27 cellular contexts compared by ENCODE assay signal in genomic region chr7:46168671-46169383, GRCh38.
A peak's percentile ranks its signal among the peaks of the same experiment; 100 is the strongest.
DNase-seq lines count a peak whose midpoint lies in the region; ATAC-seq, FAIRE-seq and TF ChIP-seq lines count a peak whose summit lies in the region.
"Had no signal": no experiment of that assay in that cellular context is flagged by ENCODE, and none has a peak within 500 bp of the region (broad histone marks: within the 10 kb centered on the region; RNA-seq: fewer than 3 reads in every experiment).

No MANE protein-coding gene starts in this region.

- H3K9me3 Mint-ChIP-seq in glutamatergic neuron (ENCODE audit: unreplicated experiment): no peaks in the 10 kb centered on the region
- H3K9me3 Mint-ChIP-seq: activated CD4-positive, alpha-beta T cell treated with anti-CD3 and anti-CD28 coated beads, Interleukin-2, amount 10 ng/mL, durations not matched to agents 24 days and 14 days; activated T-helper 1 cell treated with anti-CD3 and anti-CD28 coated beads, Interleukin-12 subunit alpha, Interleukin-12 subunit beta, Interleukin-2, Interleukin-4 antibody, amounts not matched to agents 30 ng/mL and 10 ng/mL and 1 ng/mL, durations not matched to agents 14 hours and 24 hours and 36 hours; neural crest cell had no signal

- no peaks in the 10 kb centered on the region for H3K36me3 Mint-ChIP-seq in glutamatergic neuron (ENCODE audit: unreplicated experiment)
- H3K36me3 Mint-ChIP-seq: CD4-positive, alpha-beta memory T cell had no signal

- TF ChIP-seq RAD21 in Ishikawa (IDR thresholded peaks at IDR 0.05; ENCODE audit: low read depth): no peak

- dilution Hi-C loops in keratinocyte (cut with MboI; ENCODE audit: extremely low pct_ligation_motif_present, low sequenced_read_pairs): no loop called here

- peaks cover 2% of the 10 kb centered on the region for H3K27me3 Mint-ChIP-seq in glutamatergic neuron (ENCODE audit: unreplicated experiment)
- H3K27me3 Mint-ChIP-seq: activated CD4-positive, alpha-beta T cell treated with anti-CD3 and anti-CD28 coated beads, Interleukin-2, amount 10 ng/mL, durations not matched to agents 24 days and 14 days; CD4-positive, alpha-beta memory T cell had no signal

- H3K27ac ChIP-seq in keratinocyte (ENCODE audit: control insufficient read depth, insufficient read depth, low read length): peak overlapping the region; percentile 24
- H3K27ac ChIP-seq in thyroid gland: no peak overlapping the region
- H3K27ac ChIP-seq: dorsolateral prefrontal cortex, lower lobe of right lung, right lobe of liver, WERI-Rb-1 had no signal

- H3K4me1 Mint-ChIP-seq in glutamatergic neuron (ENCODE audit: low read depth, unreplicated experiment): no peaks in the 10 kb centered on the region
- H3K4me1 Mint-ChIP-seq: activated CD4-positive, alpha-beta T cell treated with anti-CD3 and anti-CD28 coated beads, Interleukin-2, amount 10 ng/mL, durations not matched to agents 24 days and 14 days; CD4-positive, alpha-beta memory T cell; neural crest cell had no signal

- DNase-seq in amniotic epithelial cell (ENCODE audit: low read depth): peak; percentile 53
- DNase-seq in keratinocyte (ENCODE audit: low read depth, low spot score): peak; percentile 78
- DNase-seq in thyroid gland: peak; percentile 17 to 54
- no peak for DNase-seq in glutamatergic neuron
- DNase-seq in NCI-H446 treated with DMSO at 0.1 percent for 48 hours (lab: John Stamatoyannopoulos, UW): no peak
- DNase-seq: activated CD4-positive, alpha-beta T cell treated with anti-CD3 and anti-CD28 coated beads, Interleukin-2, amount 10 ng/mL, durations not matched to agents 24 days and 14 days; activated naive CD4-positive, alpha-beta T cell treated with anti-CD3 and anti-CD28 coated beads, Interleukin-2, amount 50 U/mL, for 16 hours; caudate nucleus; CD4-positive, alpha-beta memory T cell; dorsolateral prefrontal cortex; foreskin melanocyte; lower lobe of right lung; NCI-H1048; NCI-H187; NCI-H69; posterior cingulate gyrus; right lobe of liver; stimulated activated naive CD8-positive, alpha-beta T cell treated with anti-CD3 and anti-CD28 coated beads, Interleukin-15, Interleukin-2, amounts not matched to agents 100 U/mL and 50 U/mL, for 24 hours; T-helper 2 cell; WERI-Rb-1 had no signal

- ATAC-seq in GM19455 (IDR thresholded peaks at IDR 0.05; ENCODE audit: unreplicated experiment): no peak
- ATAC-seq: lower lobe of right lung; right lobe of liver; SK-N-SH treated with all-trans-retinoic acid at 6 μM for 48 hours; stimulated activated naive CD8-positive, alpha-beta T cell treated with anti-CD3 and anti-CD28 coated beads, Interleukin-15, Interleukin-2, amounts not matched to agents 100 U/mL and 50 U/mL, for 24 hours had no signal

- H3K27ac Mint-ChIP-seq in glutamatergic neuron (ENCODE audit: unreplicated experiment): no peak overlapping the region
- H3K27ac Mint-ChIP-seq: activated CD4-positive, alpha-beta T cell treated with anti-CD3 and anti-CD28 coated beads, Interleukin-2, amount 10 ng/mL, durations not matched to agents 24 days and 14 days; activated T-helper 1 cell treated with anti-CD3 and anti-CD28 coated beads, Interleukin-12 subunit alpha, Interleukin-12 subunit beta, Interleukin-2, Interleukin-4 antibody, amounts not matched to agents 30 ng/mL and 10 ng/mL and 1 ng/mL, durations not matched to agents 14 hours and 24 hours and 36 hours; CD4-positive, alpha-beta memory T cell had no signal

- H3K4me1 ChIP-seq in keratinocyte (ENCODE audit: control insufficient read depth, extremely low read depth, insufficient read depth, low read length) (peaks cover 14% of the 10 kb centered on the region), thyroid gland (peaks cover 6 to 8% of the 10 kb centered on the region in 2 donors)
- H3K4me1 ChIP-seq: right lobe of liver had no signal

- no peaks in the 10 kb centered on the region for H4K20me1 ChIP-seq in keratinocyte (ENCODE audit: control insufficient read depth, extremely low read depth, insufficient read depth, low read length)

- H3K36me3 ChIP-seq in keratinocyte (ENCODE audit: control insufficient read depth in 2 of 2, extremely low read depth in 1 of 2, insufficient read depth in 2 of 2, low read length in 2 of 2) (no peaks in the 10 kb centered on the region), thyroid gland (no peaks in the 10 kb centered on the region)
- H3K36me3 ChIP-seq: lower lobe of right lung, right lobe of liver, WERI-Rb-1 had no signal

- H3K79me2 ChIP-seq in keratinocyte (ENCODE audit: control insufficient read depth, insufficient read depth, low read length): no peaks in the 10 kb centered on the region

- no peak overlapping the region for H3K4me3 Mint-ChIP-seq in glutamatergic neuron (ENCODE audit: unreplicated experiment)
- H3K4me3 Mint-ChIP-seq: activated CD4-positive, alpha-beta T cell treated with anti-CD3 and anti-CD28 coated beads, Interleukin-2, amount 10 ng/mL, durations not matched to agents 24 days and 14 days; activated T-helper 1 cell treated with anti-CD3 and anti-CD28 coated beads, Interleukin-12 subunit alpha, Interleukin-12 subunit beta, Interleukin-2, Interleukin-4 antibody, amounts not matched to agents 30 ng/mL and 10 ng/mL and 1 ng/mL, durations not matched to agents 14 hours and 24 hours and 36 hours; CD4-positive, alpha-beta memory T cell; neural crest cell had no signal

- TF ChIP-seq EP300 in Ishikawa (IDR thresholded peaks at IDR 0.05; ENCODE audit: borderline replicate concordance): no peak

- TF ChIP-seq POLR2A in thyroid gland (IDR thresholded peaks at IDR 0.05): no peak

- H3K4me3 ChIP-seq in keratinocyte (ENCODE audit: control insufficient read depth in 2 of 3, extremely low read depth in 1 of 3, insufficient read depth in 2 of 3, low read depth in 1 of 3, low read length in 3 of 3) (no peak overlapping the region), thyroid gland (replicated peaks in 1 of 3) (no peak overlapping the region)
- H3K4me3 ChIP-seq: dorsolateral prefrontal cortex, lower lobe of right lung, right lobe of liver had no signal

- H3K9me3 ChIP-seq in keratinocyte (ENCODE audit: control insufficient read depth, low read depth, low read length) (no peaks in the 10 kb centered on the region), thyroid gland (no peaks in the 10 kb centered on the region)
- H3K9me3 ChIP-seq: lower lobe of right lung, right lobe of liver had no signal

- H3K9ac ChIP-seq in keratinocyte (ENCODE audit: control insufficient read depth, extremely low read depth, insufficient read depth, low read length): peak overlapping the region; percentile 22

- 81 to 88% methylated on average over 11 of the region's 11 CpGs for WGBS in thyroid gland, 2 donors

- H3K4me2 ChIP-seq in keratinocyte (ENCODE audit: control insufficient read depth, extremely low read depth, insufficient read depth, low read depth, low read length): peak overlapping the region; percentile 56

- intact Hi-C loops in thyroid gland (cut with DNase I): no loop called here

- H3K9me1 ChIP-seq in keratinocyte (ENCODE audit: control insufficient read depth, extremely low read depth, insufficient read depth, low read length): no peaks in the 10 kb centered on the region

- TF ChIP-seq CTCF in keratinocyte (optimal IDR thresholded peaks at IDR 0.05 in 1 of 3, IDR thresholded peaks at IDR 0.05 in 1 of 3, conservative IDR thresholded peaks at IDR 0.05 in 1 of 3; ENCODE audit: extremely low read depth in 1 of 3, insufficient read depth in 2 of 3, low read length in 3 of 3): no peak
- no peak for TF ChIP-seq CTCF in thyroid gland (IDR thresholded peaks at IDR 0.05)
- no peak for TF ChIP-seq CTCF in glutamatergic neuron (IDR thresholded peaks at IDR 0.05; ENCODE audit: partially characterized antibody, unreplicated experiment)

- H3K27me3 ChIP-seq in keratinocyte (ENCODE audit: control insufficient read depth, extremely low read depth, insufficient read depth, low read length): no peaks in the 10 kb centered on the region
- no peaks in the 10 kb centered on the region for H3K27me3 ChIP-seq in thyroid gland
- H3K27me3 ChIP-seq: right lobe of liver had no signal

- peak; percentile 95 for FAIRE-seq in keratinocyte (lab: Jason Lieb, UNC)
- FAIRE-seq: endothelial cell of umbilical vein, H54 had no signal

- H2AFZ ChIP-seq in keratinocyte (ENCODE audit: control insufficient read depth, low read length): no peak overlapping the region

TF ChIP-seq in Ishikawa, 13 proteins besides CTCF, POLR2A, EP300 and RAD21:
- TF ChIP-seq TCF12 (IDR thresholded peaks at IDR 0.05; ENCODE audit: low read depth) (peak; percentile 30; the same call in 1 of the 2 replicates), EGR1 (IDR thresholded peaks at IDR 0.05) (no peak)

Comparison
In these comparisons a context has a peak if more than half of its experiments do, and no peak if none do; other contexts are left out.
1. DNase-seq: peak in amniotic epithelial cell (single experiment), keratinocyte (single experiment) and thyroid gland (2 of 2); none in glutamatergic neuron (single experiment) and NCI-H446 treated with DMSO at 0.1 percent for 48 hours (single experiment).